In genomic region chr3:65901236-65901635, GRCh38 we compare ENCODE assay signal across 25 cellular contexts.
DNase-seq lines count a peak whose midpoint lies in the region; ATAC-seq, FAIRE-seq and TF ChIP-seq lines count a peak whose summit lies in the region.
"Had no signal": no experiment of that assay in that cellular context is flagged by ENCODE, and none has a peak within 500 bp of the region (broad histone marks: within the 10 kb centered on the region; RNA-seq: fewer than 3 reads in every experiment).

No MANE protein-coding gene starts in this region.

- no peaks in the 10 kb centered on the region for H4K20me1 ChIP-seq in endothelial cell of umbilical vein (replicated peaks; ENCODE audit: control insufficient read depth, extremely low read depth, insufficient read depth, low read length)

- dilution Hi-C loops in endothelial cell of umbilical vein (cut with MboI; ENCODE audit: extremely low pct_ligation_motif_present, low sequenced_read_pairs) = no loop called here

- ATAC-seq in GM19397 (IDR thresholded peaks at IDR 0.05; ENCODE audit: unreplicated experiment) (no peak), HG02623 (IDR thresholded peaks at IDR 0.05; ENCODE audit: unreplicated experiment) (no peak)
- ATAC-seq: A549; activated T-cell treated with anti-CD3 and anti-CD28 coated beads, Interleukin-2, amount 50 U/mL, for 4 hours; HCT116; natural killer cell; sciatic nerve had no signal

- H3K27ac Mint-ChIP-seq in nephron progenitor cell (peak overlapping the region; percentile 41), CD14-positive monocyte (no peak overlapping the region)
- H3K27ac Mint-ChIP-seq: natural killer cell had no signal

- DNase-seq in AG10803 (ENCODE audit: low read depth) (peak; percentile 46), endothelial cell of umbilical vein (ENCODE audit: low read depth, low spot score) (peak; percentile 52), nephron progenitor cell (no peak), CD14-positive monocyte (ENCODE audit: low spot score) (no peak), SKM-1 (lab: John Stamatoyannopoulos, UW; ENCODE audit: unreplicated experiment) (no peak)
- DNase-seq: activated naive CD4-positive, alpha-beta T cell treated with Interleukin-2 at 50 U/mL for 16 hours; activated T-cell treated with anti-CD3 and anti-CD28 coated beads, Interleukin-2, amount 50 U/mL, for 4 hours; amygdala; effector CD4-positive, alpha-beta T cell; MV-4-11; natural killer cell; NCI-H1694 treated with DMSO at 0.1 percent for 48 hours; NCI-H526 treated with DMSO at 0.1 percent for 48 hours; stimulated activated CD4-positive, alpha-beta T cell treated with anti-CD3 and anti-CD28 coated beads, Interleukin-15, amount 100 ng/mL, for 24 hours; T1000 had no signal

- peaks cover 53% of the 10 kb centered on the region for H3K4me1 Mint-ChIP-seq in nephron progenitor cell
- no peaks in the 10 kb centered on the region for H3K4me1 Mint-ChIP-seq in CD14-positive monocyte
- H3K4me1 Mint-ChIP-seq: central memory CD8-positive, alpha-beta T cell; natural killer cell had no signal

- FAIRE-seq in endothelial cell of umbilical vein (lab: Jason Lieb, UNC) = no peak
- FAIRE-seq: A549 had no signal

- H3K27me3 ChIP-seq in endothelial cell of umbilical vein (ENCODE audit: control insufficient read depth in 2 of 2, insufficient read depth in 2 of 2, low read length in 2 of 2) = no peaks in the 10 kb centered on the region
- H3K27me3 ChIP-seq: BLaER1 had no signal

- no peak for TF ChIP-seq POLR2A in endothelial cell of umbilical vein (IDR thresholded peaks at IDR 0.05; ENCODE audit: low read depth, low read length)

- peaks cover 37% of the 10 kb centered on the region for H3K4me1 ChIP-seq in endothelial cell of umbilical vein (ENCODE audit: control insufficient read depth, extremely low read depth, insufficient read depth, low read length)
- H3K4me1 ChIP-seq: A549, BLaER1 had no signal

- H3K79me2 ChIP-seq in endothelial cell of umbilical vein (ENCODE audit: control insufficient read depth, insufficient read depth, low read length) = no peaks in the 10 kb centered on the region

- TF ChIP-seq CTCF in AG10803 (conservative IDR thresholded peaks at IDR 0.05; ENCODE audit: low read length) (no peak), VCaP (conservative IDR thresholded peaks at IDR 0.05) (no peak), endothelial cell of umbilical vein (IDR thresholded peaks at IDR 0.05; ENCODE audit: extremely low read depth in 1 of 2, insufficient read depth in 1 of 2, low read depth in 1 of 2, low read length in 2 of 2) (no peak), nephron progenitor cell (IDR thresholded peaks at IDR 0.05) (no peak), CD14-positive monocyte (IDR thresholded peaks at IDR 0.05) (no peak)

- H3K27ac ChIP-seq in VCaP (peak overlapping the region; percentile 76), endothelial cell of umbilical vein (ENCODE audit: insufficient read depth, low read depth, low read length) (no peak overlapping the region)
- H3K27ac ChIP-seq: A549, BLaER1, parathyroid adenoma, SK-N-MC had no signal

- POLR2A ChIA-PET in endothelial cell of umbilical vein (lab: Charles Lee) = no interaction called here

- H3K4me3 ChIP-seq in AG10803 (ENCODE audit: low read length) = no peak overlapping the region
- no peak overlapping the region for H3K4me3 ChIP-seq in endothelial cell of umbilical vein (replicated peaks in 1 of 3; ENCODE audit: insufficient read depth in 1 of 3, low read depth in 1 of 3, low read length in 3 of 3)
- H3K4me3 ChIP-seq: A549, BLaER1, SK-N-MC had no signal

- no peak overlapping the region for H2AFZ ChIP-seq in endothelial cell of umbilical vein (ENCODE audit: low read depth, low read length)

- H3K36me3 ChIP-seq in endothelial cell of umbilical vein (ENCODE audit: control insufficient read depth in 2 of 2, extremely low read depth in 1 of 2, insufficient read depth in 2 of 2, low read length in 2 of 2) = no peaks in the 10 kb centered on the region
- H3K36me3 ChIP-seq: BLaER1 had no signal

- peak overlapping the region; percentile 20 for H3K4me2 ChIP-seq in endothelial cell of umbilical vein (ENCODE audit: insufficient read depth, low read length)
- H3K4me2 ChIP-seq: A549, BLaER1 had no signal

- H3K9me3 Mint-ChIP-seq in nephron progenitor cell = no peaks in the 10 kb centered on the region
- H3K9me3 Mint-ChIP-seq in CD14-positive monocyte = peaks cover 0 to 3% (median 0%) of the 10 kb centered on the region in 7 donors
- H3K9me3 Mint-ChIP-seq: activated T-cell treated with anti-CD3 and anti-CD28 coated beads, Interleukin-2, amount 50 U/mL, for 4 hours had no signal

- H3K27me3 Mint-ChIP-seq in nephron progenitor cell (ENCODE audit: low read depth, poor library complexity) = no peaks in the 10 kb centered on the region
- peaks cover 0 to 5% (median 1%) of the 10 kb centered on the region in 3 donors for H3K27me3 Mint-ChIP-seq in CD14-positive monocyte (ENCODE audit: low read depth in 3 of 3)
- H3K27me3 Mint-ChIP-seq: central memory CD8-positive, alpha-beta T cell had no signal

- intact Hi-C loops in endothelial cell of umbilical vein (cut with micrococcal nuclease) = loop anchor here (5.0 kb wide), 1 partner anchor 236 kb away; no protein-coding TSS in a partner anchor
- intact Hi-C loops in CD14-positive monocyte (cut with micrococcal nuclease) = no loop called here

- peak overlapping the region; percentile 78 for H3K4me3 Mint-ChIP-seq in nephron progenitor cell
- H3K4me3 Mint-ChIP-seq in CD14-positive monocyte = no peak overlapping the region
- H3K4me3 Mint-ChIP-seq: activated T-cell treated with anti-CD3 and anti-CD28 coated beads, Interleukin-2, amount 50 U/mL, for 4 hours; central memory CD8-positive, alpha-beta T cell; natural killer cell had no signal

- H3K36me3 Mint-ChIP-seq in nephron progenitor cell (ENCODE audit: low read depth) (no peaks in the 10 kb centered on the region), CD14-positive monocyte (no peaks in the 10 kb centered on the region)
- H3K36me3 Mint-ChIP-seq: natural killer cell had no signal

- H3K9ac ChIP-seq in endothelial cell of umbilical vein (replicated peaks; ENCODE audit: extremely low read depth, insufficient read depth, low read length) = no peak overlapping the region
- H3K9ac ChIP-seq: BLaER1, parathyroid adenoma had no signal

- H3K9me3 ChIP-seq in endothelial cell of umbilical vein (replicated peaks; ENCODE audit: control insufficient read depth, insufficient read depth, low read length) = no peaks in the 10 kb centered on the region
- H3K9me3 ChIP-seq: A549, BLaER1 had no signal

- CTCF ChIA-PET in endothelial cell of umbilical vein (lab: Charles Lee) = no interaction called here

- no TSS peak for BruUV-seq in endothelial cell of umbilical vein (replicated peaks; lab: Mats Ljungman, UMichigan)

- H3K9me1 ChIP-seq in endothelial cell of umbilical vein (replicated peaks; ENCODE audit: control insufficient read depth, extremely low read depth, insufficient read depth, low read length) = no peaks in the 10 kb centered on the region

TF ChIP-seq in endothelial cell of umbilical vein, 7 proteins besides CTCF, POLR2A, EP300 and RAD21:
- no peak for TF ChIP-seq POLR2AphosphoS5 (IDR thresholded peaks at IDR 0.05; ENCODE audit: insufficient read depth, low read depth, low read length)
TF ChIP-seq in endothelial cell of umbilical vein: peak in this region for 0.

Comparison
In these comparisons a context has a peak if more than half of its experiments do, and no peak if none do; other contexts are left out.
1. DNase-seq: peak in AG10803 (single experiment) and endothelial cell of umbilical vein (single experiment); none in nephron progenitor cell (single experiment), CD14-positive monocyte (single experiment) and SKM-1 (single experiment).